11 cellular contexts compared by ENCODE assay signal in genomic region chr1:99152132-99152531, GRCh38.
"Had no signal": no experiment of that assay in that cellular context is flagged by ENCODE, and none has a peak within 500 bp of the region (broad histone marks: within the 10 kb centered on the region; RNA-seq: fewer than 3 reads in every experiment).

No MANE protein-coding gene starts in this region.

- H3K9ac ChIP-seq: GM23248 had no signal

- H3K9me3 ChIP-seq: HAP-1 had no signal

- FAIRE-seq: H1, H54 had no signal

- DNase-seq: GM23248, GOT3, H7, H9, HCEC 1CT, HFFc6 had no signal

- H3K36me3 ChIP-seq: HAP-1 had no signal

- ATAC-seq: GM23338, HCT116 had no signal

- H3K4me1 ChIP-seq: HAP-1 had no signal

- H3K27ac ChIP-seq: GM23248 had no signal

- H2AFZ ChIP-seq: GM23248 had no signal

- H3K4me3 ChIP-seq: GM23248, GM23338, HAP-1 had no signal

- H3K4me2 ChIP-seq: GM23338 had no signal
